9 cellular contexts compared by ENCODE assay signal in genomic region chr9:133346021-133346713, GRCh38. TPM values are rescaled to one million over a fixed set of nuclear protein-coding genes. Genes with fewer than 3 reads are reported as not detected.
DNase-seq lines count a peak whose midpoint lies in the region; ATAC-seq and TF ChIP-seq lines count a peak whose summit lies in the region.
"Had no signal": no experiment of that assay in that cellular context is flagged by ENCODE, and none has a peak within 500 bp of the region (broad histone marks: within the 10 kb centered on the region; RNA-seq: fewer than 3 reads in every experiment).

No MANE protein-coding gene starts in this region.

- 54% methylated on average over 3 of the region's 14 CpGs for WGBS in right lobe of liver (ENCODE audit: insufficient coverage, low coverage, low lambda C conversion rate, missing lambda C conversion rate)

- POLR2A ChIA-PET in activated naive CD8-positive, alpha-beta T cell treated with anti-CD3 and anti-CD28 coated beads, Interleukin-2, amount 10 ng/mL, durations not matched to agents 7 days and 5 days (lab: Charles Lee) = interaction anchor here (2.8 to 6.5 kb wide), 2 partner anchors 10 to 26 kb away, joined by 30 to 147 read pairs; partner anchors contain the start of genes SURF1 and SURF2

- H3K27ac Mint-ChIP-seq in activated naive CD4-positive, alpha-beta T cell treated with anti-CD3 and anti-CD28 coated beads, Interleukin-2, amount 50 U/mL, for 24 hours = peak overlapping the region; percentile 82
- peak overlapping the region; percentile 85 for H3K27ac Mint-ChIP-seq in activated naive CD8-positive, alpha-beta T cell treated with anti-CD3 and anti-CD28 coated beads, Interleukin-2, amount 10 ng/mL, durations not matched to agents 7 days and 5 days
- H3K27ac Mint-ChIP-seq in type B pancreatic cell = peak overlapping the region; percentile 85

- TF ChIP-seq POLR2A in right lobe of liver (IDR thresholded peaks at IDR 0.05) = no peak

- peaks cover 5 to 44% (median 22%) of the 10 kb centered on the region in 4 donors for H3K36me3 ChIP-seq in right lobe of liver

- H3K9me3 ChIP-seq in right lobe of liver = no peaks in the 10 kb centered on the region

- no peak overlapping the region for H3K27ac ChIP-seq in right lobe of liver

- no peak for ATAC-seq in activated naive CD8-positive, alpha-beta T cell treated with anti-CD3 and anti-CD28 coated beads, Interleukin-2, amount 10 ng/mL, durations not matched to agents 7 days and 5 days (ENCODE audit: low read depth)
- ATAC-seq in right lobe of liver (no peak), HG03571 (IDR thresholded peaks at IDR 0.05; ENCODE audit: unreplicated experiment) (no peak), GM21528 (IDR thresholded peaks at IDR 0.05; ENCODE audit: low FRiP score, unreplicated experiment) (no peak)

- DNase-seq in activated naive CD4-positive, alpha-beta T cell treated with anti-CD3 and anti-CD28 coated beads, Interleukin-2, amount 50 U/mL, for 16 hours = no peak
- DNase-seq in activated naive CD8-positive, alpha-beta T cell treated with anti-CD3 and anti-CD28 coated beads, Interleukin-2, amount 10 ng/mL, durations not matched to agents 7 days and 5 days = no peak
- DNase-seq in right lobe of liver (peak in 1 of 3 donors; percentile 52), type B pancreatic cell (ENCODE audit: extremely low spot score, unreplicated experiment) (no peak), NCI-H2196 (lab: John Stamatoyannopoulos, UW; ENCODE audit: unreplicated experiment) (no peak)
- DNase-seq: DMS 273 treated with DMSO at 0.1 percent for 48 hours had no signal

- H3K4me3 Mint-ChIP-seq in activated naive CD4-positive, alpha-beta T cell treated with anti-CD3 and anti-CD28 coated beads, Interleukin-2, amount 50 U/mL, for 24 hours = peak overlapping the region; percentile 98
- H3K4me3 Mint-ChIP-seq in activated naive CD8-positive, alpha-beta T cell treated with anti-CD3 and anti-CD28 coated beads, Interleukin-2, amount 10 ng/mL, durations not matched to agents 7 days and 5 days = peak overlapping the region; percentile 99
- H3K4me3 Mint-ChIP-seq in type B pancreatic cell = peak overlapping the region; percentile 100

- H3K4me1 ChIP-seq in right lobe of liver = peaks cover 0 to 17% (median 4%) of the 10 kb centered on the region in 4 donors

- no peak for TF ChIP-seq CTCF in right lobe of liver (IDR thresholded peaks at IDR 0.05)
- no peak for TF ChIP-seq CTCF in type B pancreatic cell (conservative IDR thresholded peaks at IDR 0.05)

- intact Hi-C loops in right lobe of liver (cut with DNase I) = loop anchor here in 1 of 2 donors (10.0 kb wide), 1 partner anchor 139 kb away; no protein-coding TSS in a partner anchor

- H3K9me3 Mint-ChIP-seq in activated naive CD4-positive, alpha-beta T cell treated with anti-CD3 and anti-CD28 coated beads, Interleukin-2, amount 50 U/mL, for 24 hours = no peaks in the 10 kb centered on the region
- no peaks in the 10 kb centered on the region for H3K9me3 Mint-ChIP-seq in activated naive CD8-positive, alpha-beta T cell treated with anti-CD3 and anti-CD28 coated beads, Interleukin-2, amount 10 ng/mL, durations not matched to agents 7 days and 5 days
- no peaks in the 10 kb centered on the region for H3K9me3 Mint-ChIP-seq in type B pancreatic cell

- H3K36me3 Mint-ChIP-seq in activated naive CD4-positive, alpha-beta T cell treated with anti-CD3 and anti-CD28 coated beads, Interleukin-2, amount 50 U/mL, for 24 hours = peaks cover 20% of the 10 kb centered on the region
- peaks cover 31% of the 10 kb centered on the region for H3K36me3 Mint-ChIP-seq in activated naive CD8-positive, alpha-beta T cell treated with anti-CD3 and anti-CD28 coated beads, Interleukin-2, amount 10 ng/mL, durations not matched to agents 7 days and 5 days
- peaks cover 28% of the 10 kb centered on the region for H3K36me3 Mint-ChIP-seq in type B pancreatic cell

- H3K27me3 ChIP-seq in right lobe of liver = no peaks in the 10 kb centered on the region

- no peaks in the 10 kb centered on the region for H3K27me3 Mint-ChIP-seq in activated naive CD4-positive, alpha-beta T cell treated with anti-CD3 and anti-CD28 coated beads, Interleukin-2, amount 50 U/mL, for 24 hours
- H3K27me3 Mint-ChIP-seq in activated naive CD8-positive, alpha-beta T cell treated with anti-CD3 and anti-CD28 coated beads, Interleukin-2, amount 10 ng/mL, durations not matched to agents 7 days and 5 days = no peaks in the 10 kb centered on the region
- H3K27me3 Mint-ChIP-seq in type B pancreatic cell = no peaks in the 10 kb centered on the region

- H3K4me1 Mint-ChIP-seq in activated naive CD4-positive, alpha-beta T cell treated with anti-CD3 and anti-CD28 coated beads, Interleukin-2, amount 50 U/mL, for 24 hours = peaks cover 43% of the 10 kb centered on the region
- peaks cover 34% of the 10 kb centered on the region for H3K4me1 Mint-ChIP-seq in activated naive CD8-positive, alpha-beta T cell treated with anti-CD3 and anti-CD28 coated beads, Interleukin-2, amount 10 ng/mL, durations not matched to agents 7 days and 5 days
- peaks cover 22% of the 10 kb centered on the region for H3K4me1 Mint-ChIP-seq in type B pancreatic cell (ENCODE audit: unreplicated experiment)

- H3K4me3 ChIP-seq in right lobe of liver = peak overlapping the region in 2 of 3 donors; percentile 72 to 98

RNA-seq across cellular contexts. Expression of gene MED22, which starts 1.8 kb away (rescaled TPM):
- 10 to 100 TPM; 27.8 to 35.5 TPM for total RNA-seq in activated naive CD8-positive, alpha-beta T cell treated with anti-CD3 and anti-CD28 coated beads, Interleukin-2, amount 10 ng/mL, durations not matched to agents 7 days and 5 days
- 10 to 100 TPM in 1 of 6 experiments, 1 to 10 TPM in 5; 5.9 to 14.5 (median 8.1) TPM for total RNA-seq in right lobe of liver
- total RNA-seq in type B pancreatic cell (ENCODE audit: low replicate concordance) = 34.0 and 38.2 TPM in 2 replicates

RNA-seq across cellular contexts. Expression of gene RPL7A, which starts 1.9 kb away (rescaled TPM):
- total RNA-seq in activated naive CD8-positive, alpha-beta T cell treated with anti-CD3 and anti-CD28 coated beads, Interleukin-2, amount 10 ng/mL, durations not matched to agents 7 days and 5 days = 1,000 to 10,000 TPM; 1,843 to 1,855 TPM
- total RNA-seq in right lobe of liver = 100 to 1,000 TPM; 529 to 851 (median 616) TPM
- total RNA-seq in type B pancreatic cell (ENCODE audit: low replicate concordance) = 2,442 and 2,715 TPM in 2 replicates

RNA-seq across cellular contexts. Expression of gene SURF1, which starts 10.1 kb away (rescaled TPM):
- 10 to 100 TPM; 40.6 to 41.9 TPM for total RNA-seq in activated naive CD8-positive, alpha-beta T cell treated with anti-CD3 and anti-CD28 coated beads, Interleukin-2, amount 10 ng/mL, durations not matched to agents 7 days and 5 days
- total RNA-seq in right lobe of liver (10 to 100 TPM; 37.4 to 68.8 (median 44.5) TPM), type B pancreatic cell (ENCODE audit: low replicate concordance) (40.8 and 46.9 TPM in 2 replicates)

RNA-seq across cellular contexts. Expression of gene SURF6, which starts 10.2 kb away (rescaled TPM):
- 10 to 100 TPM; 20.5 to 21.0 TPM for total RNA-seq in activated naive CD8-positive, alpha-beta T cell treated with anti-CD3 and anti-CD28 coated beads, Interleukin-2, amount 10 ng/mL, durations not matched to agents 7 days and 5 days
- 1 to 10 TPM; 5.8 to 8.8 (median 7.6) TPM for total RNA-seq in right lobe of liver
- 24.9 and 26.5 TPM in 2 replicates for total RNA-seq in type B pancreatic cell (ENCODE audit: low replicate concordance)

RNA-seq across cellular contexts. Expression of gene SURF2, which starts 10.2 kb away (rescaled TPM):
- 10 to 100 TPM; 16.2 to 17.0 TPM for total RNA-seq in activated naive CD8-positive, alpha-beta T cell treated with anti-CD3 and anti-CD28 coated beads, Interleukin-2, amount 10 ng/mL, durations not matched to agents 7 days and 5 days
- 10 to 100 TPM in 2 of 6 experiments, 1 to 10 TPM in 4; 6.3 to 16.9 (median 8.2) TPM for total RNA-seq in right lobe of liver
- total RNA-seq in type B pancreatic cell (ENCODE audit: low replicate concordance) = 21.3 and 23.5 TPM in 2 replicates
